In genomic region chr4:38223801-38224236, GRCh38 we compare ENCODE assay signal across 14 cellular contexts.
DNase-seq lines count a peak whose midpoint lies in the region; ATAC-seq and TF ChIP-seq lines count a peak whose summit lies in the region.
"Had no signal": no experiment of that assay in that cellular context is flagged by ENCODE, and none has a peak within 500 bp of the region (broad histone marks: within the 10 kb centered on the region; RNA-seq: fewer than 3 reads in every experiment).

No MANE protein-coding gene starts in this region.

- intact Hi-C loops in esophagus squamous epithelium (cut with DNase I): no loop called here

- H3K4me1 Mint-ChIP-seq in HFFc6 (ENCODE audit: low read depth): no peaks in the 10 kb centered on the region
- H3K4me1 Mint-ChIP-seq: activated CD4-positive, alpha-beta memory T cell treated with anti-CD3 and anti-CD28 coated beads, Interleukin-2, amount 10 ng/mL, durations not matched to agents 7 days and 5 days; central memory CD8-positive, alpha-beta T cell had no signal

- H3K4me1 ChIP-seq in esophagus squamous epithelium: peaks cover 0 to 34% (median 20%) of the 10 kb centered on the region in 3 donors
- peaks cover 21% of the 10 kb centered on the region in 2 donors for H3K4me1 ChIP-seq in mucosa of rectum (ENCODE audit: control insufficient read depth in 2 of 2, insufficient read depth in 2 of 2, low read length in 2 of 2)
- H3K4me1 ChIP-seq in suprapubic skin: peaks cover 33% of the 10 kb centered on the region

- no peak overlapping the region for H3K9ac ChIP-seq in mucosa of rectum (ENCODE audit: low read depth in 1 of 2, low read length in 2 of 2)

- H3K4me3 ChIP-seq in esophagus squamous epithelium (peak overlapping the region in 1 of 4 donors; percentile 2), mucosa of rectum (ENCODE audit: low read length in 2 of 2) (no peak overlapping the region), suprapubic skin (no peak overlapping the region)

- H3K9me3 Mint-ChIP-seq in HFFc6: no peaks in the 10 kb centered on the region
- H3K9me3 Mint-ChIP-seq: activated CD4-positive, alpha-beta memory T cell treated with anti-CD3 and anti-CD28 coated beads, Interleukin-2, amount 10 ng/mL, durations not matched to agents 7 days and 5 days; central memory CD8-positive, alpha-beta T cell had no signal

- TF ChIP-seq CTCF in esophagus squamous epithelium (IDR thresholded peaks at IDR 0.05) (no peak), suprapubic skin (IDR thresholded peaks at IDR 0.05) (no peak), HFFc6 (IDR thresholded peaks at IDR 0.05) (no peak)

- TF ChIP-seq EP300 in suprapubic skin (IDR thresholded peaks at IDR 0.05): no peak

- no peaks in the 10 kb centered on the region for H3K27me3 ChIP-seq in esophagus squamous epithelium
- H3K27me3 ChIP-seq in mucosa of rectum (ENCODE audit: control insufficient read depth in 2 of 2, insufficient read depth in 2 of 2, low read length in 2 of 2): no peaks in the 10 kb centered on the region
- H3K27me3 ChIP-seq in suprapubic skin: no peaks in the 10 kb centered on the region

- CTCF ChIA-PET in HEK293T (lab: Yijun Ruan, JAX): no interaction called here

- DNase-seq in SK-MEL-5 (ENCODE audit: low read depth, low spot score) (peak; percentile 69), esophagus squamous epithelium (lab: John Stamatoyannopoulos, UW) (no peak), suprapubic skin (ENCODE audit: low spot score in 2 of 2) (no peak), EL (no peak), HFFc6 (no peak), HEK293T (ENCODE audit: extremely low spot score) (no peak)
- DNase-seq: activated CD4-positive, alpha-beta memory T cell treated with anti-CD3 and anti-CD28 coated beads, Interleukin-2, amount 10 ng/mL, durations not matched to agents 7 days and 5 days; activated gamma-delta T cell treated with Interleukin-2 at 50 U/mL for 16 hours; kidney glomerular epithelial cell; retina had no signal

- in situ Hi-C loops in SK-MEL-5 (cut with HindIII; ENCODE audit: low pct_unique_long_range_greater_than_20kb, low sequenced_read_pairs): no loop called here

- ATAC-seq in GM18870 (IDR thresholded peaks at IDR 0.05; ENCODE audit: unreplicated experiment): no peak
- ATAC-seq: Panc1 had no signal

- H3K27ac ChIP-seq in esophagus squamous epithelium: peak overlapping the region; percentile 64 to 79 (median 66)
- peak overlapping the region; percentile 75 to 76 for H3K27ac ChIP-seq in mucosa of rectum (ENCODE audit: low read depth in 2 of 2, low read length in 2 of 2)
- H3K27ac ChIP-seq in suprapubic skin: peak overlapping the region; percentile 16

- no peak for TF ChIP-seq POLR2A in esophagus squamous epithelium (IDR thresholded peaks at IDR 0.05)
- TF ChIP-seq POLR2A in suprapubic skin (IDR thresholded peaks at IDR 0.05): no peak

- peaks cover 34% of the 10 kb centered on the region for H3K27me3 Mint-ChIP-seq in HFFc6 (ENCODE audit: insufficient read depth)
- H3K27me3 Mint-ChIP-seq: central memory CD8-positive, alpha-beta T cell had no signal

- H3K27ac Mint-ChIP-seq in HFFc6: no peak overlapping the region
- H3K27ac Mint-ChIP-seq: activated CD4-positive, alpha-beta memory T cell treated with anti-CD3 and anti-CD28 coated beads, Interleukin-2, amount 10 ng/mL, durations not matched to agents 7 days and 5 days had no signal

- no peak overlapping the region for H3K4me3 Mint-ChIP-seq in HFFc6
- H3K4me3 Mint-ChIP-seq: activated CD4-positive, alpha-beta memory T cell treated with anti-CD3 and anti-CD28 coated beads, Interleukin-2, amount 10 ng/mL, durations not matched to agents 7 days and 5 days; central memory CD8-positive, alpha-beta T cell had no signal

- no peaks in the 10 kb centered on the region for H3K9me3 ChIP-seq in esophagus squamous epithelium
- no peaks in the 10 kb centered on the region for H3K9me3 ChIP-seq in mucosa of rectum (ENCODE audit: control insufficient read depth in 2 of 2, low read length in 2 of 2)
- no peaks in the 10 kb centered on the region for H3K9me3 ChIP-seq in suprapubic skin

- H3K36me3 ChIP-seq in esophagus squamous epithelium: no peaks in the 10 kb centered on the region
- no peaks in the 10 kb centered on the region for H3K36me3 ChIP-seq in mucosa of rectum (ENCODE audit: control insufficient read depth in 2 of 2, insufficient read depth in 2 of 2, low read length in 2 of 2)
- no peaks in the 10 kb centered on the region for H3K36me3 ChIP-seq in suprapubic skin

- no peaks in the 10 kb centered on the region for H3K36me3 Mint-ChIP-seq in HFFc6 (ENCODE audit: low read depth)

- POLR2A ChIA-PET in HEK293T (lab: Yijun Ruan, JAX): no interaction called here

- 30 to 51% methylated on average over 8 of the region's 8 CpGs for WGBS in esophagus squamous epithelium, 2 donors
- 39% methylated on average over 8 of the region's 8 CpGs for WGBS in suprapubic skin

TF ChIP-seq in HEK293T, 16 proteins besides CTCF, POLR2A, EP300 and RAD21:
- no peak for TF ChIP-seq ELF4 (IDR thresholded peaks at IDR 0.05)
- TF ChIP-seq SUZ12 (IDR thresholded peaks at IDR 0.05): no peak
- no peak for TF ChIP-seq ARNT (IDR thresholded peaks at IDR 0.05)
- no peak for TF ChIP-seq FOXM1 (IDR thresholded peaks at IDR 0.05; ENCODE audit: borderline replicate concordance)
- TF ChIP-seq FOXA1 (IDR thresholded peaks at IDR 0.05): no peak
- TF ChIP-seq, protein P1, sequence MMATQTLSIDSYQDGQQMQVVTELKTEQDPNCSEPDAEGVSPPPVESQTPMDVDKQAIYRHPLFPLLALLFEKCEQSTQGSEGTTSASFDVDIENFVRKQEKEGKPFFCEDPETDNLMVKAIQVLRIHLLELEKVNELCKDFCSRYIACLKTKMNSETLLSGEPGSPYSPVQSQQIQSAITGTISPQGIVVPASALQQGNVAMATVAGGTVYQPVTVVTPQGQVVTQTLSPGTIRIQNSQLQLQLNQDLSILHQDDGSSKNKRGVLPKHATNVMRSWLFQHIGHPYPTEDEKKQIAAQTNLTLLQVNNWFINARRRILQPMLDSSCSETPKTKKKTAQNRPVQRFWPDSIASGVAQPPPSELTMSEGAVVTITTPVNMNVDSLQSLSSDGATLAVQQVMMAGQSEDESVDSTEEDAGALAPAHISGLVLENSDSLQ (IDR thresholded peaks at IDR 0.05): no peak

Comparison
In these comparisons a context has a peak if more than half of its experiments do, and no peak if none do; other contexts are left out.
1. H3K27ac ChIP-seq: peak in every context shown above with its lines; median percentile 76 in mucosa of rectum; 66 in esophagus squamous epithelium; 16 in suprapubic skin.